In genomic region chr3:128881576-128881975, GRCh38 we compare ENCODE assay signal across 1 cellular context.
TF ChIP-seq lines count a peak whose summit lies in the region.

No MANE protein-coding gene starts in this region.

TF ChIP-seq in GM23338, 12 proteins besides CTCF, POLR2A, EP300 and RAD21:
- TF ChIP-seq STAT1 (IDR thresholded peaks at IDR 0.05; ENCODE audit: unreplicated experiment), result no peak
- TF ChIP-seq EZH2phosphoT487 (IDR thresholded peaks at IDR 0.05; ENCODE audit: unreplicated experiment), result no peak
- TF ChIP-seq NANOG (IDR thresholded peaks at IDR 0.05; ENCODE audit: borderline replicate concordance), result no peak
- no peak for TF ChIP-seq CREB1 (CRISPR knock-in tag; IDR thresholded peaks at IDR 0.05; ENCODE audit: low read depth)
- no peak for TF ChIP-seq ZNF462 (CRISPR knock-in tag; IDR thresholded peaks at IDR 0.05)
- no peak for TF ChIP-seq ZNF331 (CRISPR knock-in tag; IDR thresholded peaks at IDR 0.05; ENCODE audit: low read depth)
- no peak for TF ChIP-seq REST (IDR thresholded peaks at IDR 0.05; ENCODE audit: unreplicated experiment)
- TF ChIP-seq ETS1 (IDR thresholded peaks at IDR 0.05), result no peak
- no peak for TF ChIP-seq POLR2AphosphoS5 (IDR thresholded peaks at IDR 0.05; ENCODE audit: low read depth)
- no peak for TF ChIP-seq EZH2 (IDR thresholded peaks at IDR 0.05; ENCODE audit: low read depth, unreplicated experiment)
- TF ChIP-seq ZNF114 (CRISPR knock-in tag; IDR thresholded peaks at IDR 0.05), result no peak
- no peak for TF ChIP-seq JUNB (IDR thresholded peaks at IDR 0.05; ENCODE audit: unreplicated experiment)
